15 cellular contexts compared by ENCODE assay signal in genomic region chr10:130750441-130750840, GRCh38.
"Had no signal": no experiment of that assay in that cellular context is flagged by ENCODE, and none has a peak within 500 bp of the region (broad histone marks: within the 10 kb centered on the region; RNA-seq: fewer than 3 reads in every experiment).

No MANE protein-coding gene starts in this region.

- DNase-seq: dermis blood vessel endothelial cell; esophagus squamous epithelium; foreskin fibroblast; glutamatergic neuron; immature natural killer cell; left colon; mesendoderm; naive thymus-derived CD4-positive, alpha-beta T cell; nephron progenitor cell; small intestine; stimulated activated CD4-positive, alpha-beta T cell treated with anti-CD3 and anti-CD28 coated beads, Interleukin-2, amount 100 ng/mL, for 48 hours; stimulated activated naive CD4-positive, alpha-beta T cell treated with Interleukin-2 at 50 U/mL for 16 hours had no signal

- H3K4me3 ChIP-seq: esophagus squamous epithelium, gastroesophageal sphincter, tibial nerve had no signal

- H3K9me3 ChIP-seq: neutrophil had no signal

- H3K27me3 ChIP-seq: neutrophil, tibial nerve had no signal

- H3K27ac ChIP-seq: esophagus squamous epithelium, gastroesophageal sphincter, neutrophil, tibial nerve had no signal

- H3K4me1 ChIP-seq: esophagus squamous epithelium, gastroesophageal sphincter, tibial nerve had no signal

- H3K36me3 ChIP-seq: esophagus squamous epithelium, gastroesophageal sphincter, neutrophil, tibial nerve had no signal
